12 cellular contexts compared by ENCODE assay signal in the genomic region with DNA sequence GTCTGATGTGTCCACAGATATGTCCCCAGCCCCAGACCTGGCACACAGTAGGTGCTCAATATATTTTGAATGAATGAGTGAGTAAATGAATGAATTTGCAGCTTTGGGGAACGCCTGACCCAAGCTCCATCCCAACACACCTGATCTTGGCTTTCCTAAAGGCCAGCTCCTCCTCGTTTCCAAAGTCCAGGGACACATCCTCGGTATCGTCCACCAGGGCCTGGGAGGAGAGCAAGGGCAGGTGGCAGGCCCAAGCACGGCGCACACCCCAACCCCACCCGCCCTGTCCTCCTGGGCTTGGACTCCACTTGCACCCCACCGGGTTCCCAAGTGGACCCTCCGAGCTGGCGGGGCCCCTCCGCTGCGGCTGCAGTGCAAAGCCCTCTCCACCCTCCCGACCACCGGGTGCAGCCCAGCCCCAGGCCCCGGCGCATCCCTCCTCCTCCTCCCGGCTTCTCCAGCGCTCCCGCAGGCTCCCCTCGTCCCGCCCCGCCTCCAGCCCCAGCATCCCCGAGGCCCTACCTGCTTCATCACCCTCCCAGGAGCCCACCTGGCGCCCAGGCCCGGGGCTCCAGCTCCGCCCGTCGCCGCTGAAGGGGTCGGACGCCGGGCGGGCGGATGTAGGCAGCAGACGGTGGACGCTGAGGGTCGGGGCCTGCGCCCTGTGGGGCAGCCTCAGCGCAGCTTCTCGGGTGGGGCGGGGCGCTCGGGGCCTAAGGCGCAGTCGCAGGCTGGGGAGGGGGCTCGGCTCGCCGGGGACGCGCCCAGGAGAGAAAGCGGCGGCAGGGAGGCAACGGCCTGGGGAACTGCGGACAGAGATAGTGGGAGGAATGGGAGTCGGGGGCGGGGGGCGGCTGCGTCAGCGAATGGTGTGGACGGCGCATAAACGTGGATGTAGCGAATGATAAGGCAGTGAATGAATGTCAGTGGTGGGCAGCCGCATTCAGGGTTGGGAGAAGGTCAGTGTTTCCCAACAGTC. TPM values are rescaled to one million over a fixed set of nuclear protein-coding genes. Genes with fewer than 3 reads are reported as not detected.
DNase-seq lines count a peak whose midpoint lies in the region; ATAC-seq, FAIRE-seq and TF ChIP-seq lines count a peak whose summit lies in the region.
"Had no signal": no experiment of that assay in that cellular context is flagged by ENCODE, and none has a peak within 500 bp of the region (broad histone marks: within the 10 kb centered on the region; RNA-seq: fewer than 3 reads in every experiment).

TSS of gene TVP23A (minus strand) at position 832 of the 979 bp plus-strand sequence. CDS start at position 531, 301 bp downstream.

- H3K9me3 Mint-ChIP-seq in endothelial cell (ENCODE audit: unreplicated experiment) = no peaks in the 10 kb centered on the region
- H3K9me3 Mint-ChIP-seq in stimulated activated naive B cell treated with anti-CD40 and anti-IgM and Interleukin-4, amounts not matched to agents 10 μg/mL and 1 μg/mL and 100 μg/mL, for 72 hours = no peaks in the 10 kb centered on the region
- H3K9me3 Mint-ChIP-seq: activated T-helper 17 cell treated with anti-CD3 and anti-CD28 coated beads, Interleukin-2, amount 50 U/mL, for 72 hours; CD8-positive, alpha-beta T cell had no signal

- intact Hi-C loops in HepG2 (cut with micrococcal nuclease; ENCODE audit: unreplicated experiment) = no loop called here

- no peak within 1 kb of the TSS for H3K9ac ChIP-seq in HepG2 (ENCODE audit: insufficient read depth, low read depth, low read length)
- H3K9ac ChIP-seq: parathyroid adenoma had no signal

- H3K4me3 ChIP-seq in HepG2 (replicated peaks in 1 of 3; ENCODE audit: insufficient read depth in 1 of 3, low read depth in 2 of 3, low read length in 3 of 3) = no peak within 1 kb of the TSS

- no peak for TF ChIP-seq POLR2A in HepG2 (IDR thresholded peaks at IDR 0.05; ENCODE audit: insufficient read depth in 1 of 2, low read depth in 2 of 2, low read length in 2 of 2)

- no peaks in the 10 kb centered on the region for H3K9me3 ChIP-seq in HepG2 (ENCODE audit: low read length)

- in situ Hi-C loops in HepG2 (cut with HindIII; ENCODE audit: extremely low pct_ligation_motif_present, low pct_unique_long_range_greater_than_20kb) = no loop called here

- TF ChIP-seq CTCF in endothelial cell (IDR thresholded peaks at IDR 0.05; ENCODE audit: unreplicated experiment) (no peak), HepG2 (CRISPR knock-in tag; IDR thresholded peaks at IDR 0.05) (no peak)

- BruUV-seq in HepG2 (replicated peaks; lab: Mats Ljungman, UMichigan) = no TSS peak

- 63% methylated on average over 62 of the region's 64 CpGs for WGBS in HepG2 (ENCODE audit: low lambda C conversion rate)

- no peak for TF ChIP-seq RAD21 in HepG2 (CRISPR knock-in tag; IDR thresholded peaks at IDR 0.05)

- peaks cover 3% of the 10 kb centered on the region for H3K4me1 Mint-ChIP-seq in endothelial cell (ENCODE audit: unreplicated experiment)
- peaks cover 37 to 57% of the 10 kb centered on the region in 2 donors for H3K4me1 Mint-ChIP-seq in stimulated activated naive B cell treated with anti-CD40 and anti-IgM and Interleukin-4, amounts not matched to agents 10 μg/mL and 1 μg/mL and 100 μg/mL, for 72 hours
- H3K4me1 Mint-ChIP-seq: activated T-helper 17 cell treated with anti-CD3 and anti-CD28 coated beads, Interleukin-2, amount 50 U/mL, for 72 hours had no signal

- CTCF ChIA-PET in HepG2 (lab: Yijun Ruan, JAX; ENCODE audit: low intra/inter-chr PET ratio, low total read pairs) = no interaction called here

- H3K4me2 ChIP-seq in HepG2 (ENCODE audit: low read depth, low read length) = no peak within 1 kb of the TSS

- H4K20me1 ChIP-seq in HepG2 (ENCODE audit: insufficient read depth, low read length) = no peaks in the 10 kb centered on the region

- no peaks in the 10 kb centered on the region for H3K36me3 ChIP-seq in HepG2 (replicated peaks in 1 of 2; ENCODE audit: control insufficient read depth in 1 of 2, insufficient read depth in 2 of 2, low read length in 2 of 2)

- no peaks in the 10 kb centered on the region for H3K4me1 ChIP-seq in HepG2 (ENCODE audit: insufficient read depth, low read length)
- H3K4me1 ChIP-seq: parathyroid adenoma had no signal

- H3K27me3 Mint-ChIP-seq in endothelial cell (ENCODE audit: unreplicated experiment) = peaks cover 2% of the 10 kb centered on the region
- peaks cover 6 to 7% of the 10 kb centered on the region in 2 donors for H3K27me3 Mint-ChIP-seq in stimulated activated naive B cell treated with anti-CD40 and anti-IgM and Interleukin-4, amounts not matched to agents 10 μg/mL and 1 μg/mL and 100 μg/mL, for 72 hours

- no peaks in the 10 kb centered on the region for H3K79me2 ChIP-seq in HepG2 (ENCODE audit: insufficient read depth, low read length)
- H3K79me2 ChIP-seq: parathyroid adenoma had no signal

- H3K4me3 Mint-ChIP-seq in endothelial cell (ENCODE audit: unreplicated experiment) = peak within 1 kb of the TSS; percentile 87
- peak within 1 kb of the TSS; percentile 3 to 43 for H3K4me3 Mint-ChIP-seq in stimulated activated naive B cell treated with anti-CD40 and anti-IgM and Interleukin-4, amounts not matched to agents 10 μg/mL and 1 μg/mL and 100 μg/mL, for 72 hours
- H3K4me3 Mint-ChIP-seq: activated T-helper 17 cell treated with anti-CD3 and anti-CD28 coated beads, Interleukin-2, amount 50 U/mL, for 72 hours; CD8-positive, alpha-beta T cell had no signal

- no peak within 1 kb of the TSS for H3K27ac ChIP-seq in HepG2 (ENCODE audit: extremely low read length, insufficient read depth, low read length)
- H3K27ac ChIP-seq: parathyroid adenoma had no signal

- POLR2A ChIA-PET in HepG2 (lab: Yijun Ruan, JAX) = no interaction called here

- FAIRE-seq in HepG2 (lab: Jason Lieb, UNC) = peak; percentile 37

- no peak within 1 kb of the TSS for H3K27ac Mint-ChIP-seq in endothelial cell (ENCODE audit: unreplicated experiment)
- peak within 1 kb of the TSS; percentile 25 for H3K27ac Mint-ChIP-seq in stimulated activated naive B cell treated with anti-CD40 and anti-IgM and Interleukin-4, amounts not matched to agents 10 μg/mL and 1 μg/mL and 100 μg/mL, for 72 hours
- H3K27ac Mint-ChIP-seq: activated T-helper 17 cell treated with anti-CD3 and anti-CD28 coated beads, Interleukin-2, amount 50 U/mL, for 72 hours; CD8-positive, alpha-beta T cell had no signal

- peak; percentile 43 for DNase-seq in OCI-M2 (lab: John Stamatoyannopoulos, UW; ENCODE audit: unreplicated experiment)
- peak; percentile 33 for DNase-seq in endothelial cell (ENCODE audit: low spot score)
- no peak for DNase-seq in HepG2 (ENCODE audit: low spot score)
- no peak for DNase-seq in stimulated activated naive B cell treated with anti-CD40 and anti-IgM and Interleukin-4, amounts not matched to agents 10 μg/mL and 1 μg/mL and 100 μg/mL, for 72 hours
- no peak for DNase-seq in dermis blood vessel endothelial cell
- no peak for DNase-seq in NOMO-1 treated with DMSO at 0.1 percent for 48 hours (lab: John Stamatoyannopoulos, UW; ENCODE audit: unreplicated experiment)
- DNase-seq in activated CD4-positive, alpha-beta T cell treated with anti-CD3 and anti-CD28 coated beads, Interleukin-2, amount 50 U/mL, for 48 hours = no peak
- DNase-seq in epidermal melanocyte (ENCODE audit: insufficient read length, low spot score) = no peak
- DNase-seq: CD8-positive, alpha-beta T cell; NCI-H1694 had no signal

- no peak within 1 kb of the TSS for H2AFZ ChIP-seq in HepG2 (ENCODE audit: low read length)
- H2AFZ ChIP-seq: parathyroid adenoma had no signal

- peaks cover 4% of the 10 kb centered on the region for H3K36me3 Mint-ChIP-seq in endothelial cell (ENCODE audit: low read depth, unreplicated experiment)
- H3K36me3 Mint-ChIP-seq in stimulated activated naive B cell treated with anti-CD40 and anti-IgM and Interleukin-4, amounts not matched to agents 10 μg/mL and 1 μg/mL and 100 μg/mL, for 72 hours = no peaks in the 10 kb centered on the region
- H3K36me3 Mint-ChIP-seq: CD8-positive, alpha-beta T cell had no signal

- ATAC-seq in HepG2 = peak; percentile 66
- no peak for ATAC-seq in stimulated activated naive B cell treated with anti-CD40 and anti-IgM and Interleukin-4, amounts not matched to agents 10 μg/mL and 1 μg/mL and 100 μg/mL, for 72 hours (replicated peaks)
- ATAC-seq: activated T-helper 17 cell treated with anti-CD3 and anti-CD28 coated beads, Interleukin-2, amount 50 U/mL, for 72 hours; CD8-positive, alpha-beta T cell had no signal

- peaks cover 5 to 30% of the 10 kb centered on the region in 2 experiments for H3K27me3 ChIP-seq in HepG2 (ENCODE audit: control insufficient read depth in 1 of 2, insufficient read depth in 2 of 2, low read length in 2 of 2)

- no peak for TF ChIP-seq EP300 in HepG2 (IDR thresholded peaks at IDR 0.05; ENCODE audit: low read depth in 2 of 2, low read length in 2 of 2)
- no peak for TF ChIP-seq EP300 in HepG2 (CRISPR knock-in tag; IDR thresholded peaks at IDR 0.05; ENCODE audit: borderline replicate concordance)

TF ChIP-seq in HepG2, 621 proteins besides CTCF, POLR2A, EP300 and RAD21 (continues in another document):
- TF ChIP-seq DNMT1 (CRISPR knock-in tag; IDR thresholded peaks at IDR 0.05) (0 out of 2 replicates have a peak, but pooled peaks have one; percentile 48), HNF4A (CRISPR knock-in tag; IDR thresholded peaks at IDR 0.05) (peak; percentile 54; the same call in 1 of the 2 replicates)

RNA-seq across cellular contexts. Expression of gene TVP23A, which starts in this region (rescaled TPM):
- total RNA-seq in endothelial cell (ENCODE audit: unreplicated experiment) = 7.8 TPM
- total RNA-seq in HepG2 (2016; rRNA removed; fragmentation: Illumina TruSeq; extraction: Trizol) = not detected in 2 replicates
- not detected in 2 replicates for total RNA-seq in HepG2 (2016; cell fraction: cytosol; rRNA removed; fragmentation: Illumina TruSeq; extraction: Trizol; ENCODE audit: low read depth)
- 0.17 TPM in 1 of 2 replicates, not detected in the other for total RNA-seq in HepG2 (2016; cell fraction: insoluble cytoplasmic fraction; rRNA removed; fragmentation: Illumina TruSeq; extraction: Trizol)
- total RNA-seq in HepG2 (2016; cell fraction: membrane; rRNA removed; fragmentation: Illumina TruSeq; extraction: Trizol) = not detected in 2 replicates
- not detected in 2 replicates for total RNA-seq in HepG2 (2016; cell fraction: nucleus; rRNA removed; fragmentation: Illumina TruSeq; extraction: Trizol)
- polyA plus RNA-seq in HepG2 (2011; rRNA removed) = 0.01 TPM in 1 of 2 replicates, not detected in the other
- polyA plus RNA-seq in HepG2 (2011; cell fraction: cytosol; rRNA removed) = not detected in 2 replicates
- polyA plus RNA-seq in HepG2 (2011; cell fraction: nucleus; rRNA removed) = not detected in 2 replicates
- polyA plus RNA-seq in HepG2 (2012) = 0.64 TPM in 2 replicates
- not detected in 2 replicates for polyA plus RNA-seq in HepG2 (2016; cell fraction: cytosol; fragmentation: Illumina TruSeq; extraction: Trizol; ENCODE audit: low read depth)
- not detected in 2 replicates for polyA plus RNA-seq in HepG2 (2016; cell fraction: insoluble cytoplasmic fraction; fragmentation: Illumina TruSeq; extraction: Trizol; ENCODE audit: low read depth)
- not detected in 2 replicates for polyA plus RNA-seq in HepG2 (2016; cell fraction: membrane; fragmentation: Illumina TruSeq; extraction: Trizol; ENCODE audit: low read depth)
- not detected in 2 replicates for polyA plus RNA-seq in HepG2 (2016; cell fraction: nucleus; fragmentation: Illumina TruSeq; extraction: Trizol; ENCODE audit: insufficient read depth, low read depth)
- not detected in 2 replicates for polyA minus RNA-seq in HepG2 (2011; rRNA and poly(A)+ RNA removed; ENCODE audit: low replicate concordance)
- not detected in 2 replicates for polyA minus RNA-seq in HepG2 (2011; cell fraction: cytosol; rRNA and poly(A)+ RNA removed)
- not detected in 2 replicates for polyA minus RNA-seq in HepG2 (2011; cell fraction: nucleus; rRNA and poly(A)+ RNA removed)
- total RNA-seq in dermis blood vessel endothelial cell = not detected in 2 replicates
- total RNA-seq: CD8-positive, alpha-beta T cell had no signal

Comparison
In these comparisons a context has a peak if more than half of its experiments do, and no peak if none do; other contexts are left out.
1. Peak in ATAC-seq in HepG2; RNA of the gene not detected or under 1 TPM.
2. DNase-seq: peak in OCI-M2 (single experiment) and endothelial cell (single experiment); none in HepG2 (single experiment), stimulated activated naive B cell treated with anti-CD40 and anti-IgM and Interleukin-4, amounts not matched to agents 10 μg/mL and 1 μg/mL and 100 μg/mL, for 72 hours (single experiment), dermis blood vessel endothelial cell (single experiment), NOMO-1 treated with DMSO at 0.1 percent for 48 hours (single experiment), activated CD4-positive, alpha-beta T cell treated with anti-CD3 and anti-CD28 coated beads, Interleukin-2, amount 50 U/mL, for 48 hours (0 of 2) and epidermal melanocyte (single experiment).